Comparison of ENCODE assay signal across 8 cellular contexts in genomic region chr17:4004517-4005295, GRCh38. TPM values are rescaled to one million over a fixed set of nuclear protein-coding genes. Genes with fewer than 3 reads are reported as not detected.
A peak's percentile ranks its signal among the peaks of the same experiment; 100 is the strongest.
DNase-seq lines count a peak whose midpoint lies in the region; ATAC-seq and TF ChIP-seq lines count a peak whose summit lies in the region.

No MANE protein-coding gene starts in this region.

- TF ChIP-seq EP300 in neural cell (conservative IDR thresholded peaks at IDR 0.05; ENCODE audit: poor library complexity, severe bottlenecking), result no peak

- H3K27me3 ChIP-seq in neural cell (ENCODE audit: insufficient read depth, low read depth, low read length) (no peaks in the 10 kb centered on the region), tibial artery (peaks cover 0 to 10% of the 10 kb centered on the region in 2 donors)

- peaks cover 0 to 16% (median 6%) of the 10 kb centered on the region in 4 donors for H3K4me1 ChIP-seq in tibial artery

- ATAC-seq in GM18502 (IDR thresholded peaks at IDR 0.05; ENCODE audit: poor library complexity, unreplicated experiment) (no peak), HG02759 (IDR thresholded peaks at IDR 0.05; ENCODE audit: unreplicated experiment) (no peak)

- H3K4me3 ChIP-seq in epithelial cell of esophagus (ENCODE audit: low read length), result no peak overlapping the region
- no peak overlapping the region for H3K4me3 ChIP-seq in neural cell (ENCODE audit: low read length)
- H3K4me3 ChIP-seq in tibial artery, result no peak overlapping the region

- H2AFZ ChIP-seq in neural cell (ENCODE audit: low read depth, low read length), result no peak overlapping the region

- H3K9me3 ChIP-seq in neural cell (ENCODE audit: low read length), result no peaks in the 10 kb centered on the region
- no peaks in the 10 kb centered on the region for H3K9me3 ChIP-seq in tibial artery

- H3K9ac ChIP-seq in neural cell (ENCODE audit: low read length), result no peak overlapping the region

- H3K36me3 ChIP-seq in neural cell (ENCODE audit: insufficient read depth, low read length) (no peaks in the 10 kb centered on the region), tibial artery (peaks cover 26 to 51% (median 42%) of the 10 kb centered on the region in 3 donors)

- H3K27ac ChIP-seq in neural cell (ENCODE audit: low read length) (no peak overlapping the region), tibial artery (no peak overlapping the region)

- TF ChIP-seq CTCF in epithelial cell of esophagus (IDR thresholded peaks at IDR 0.05; ENCODE audit: insufficient read depth, low read depth, low read length, missing control alignments), result peak; percentile 55
- peak; percentile 70 for TF ChIP-seq CTCF in neural cell (IDR thresholded peaks at IDR 0.05; ENCODE audit: poor library complexity, severe bottlenecking)
- peak; percentile 85 to 89 for TF ChIP-seq CTCF in tibial artery (IDR thresholded peaks at IDR 0.05)

- no peaks in the 10 kb centered on the region for H3F3A ChIP-seq in neural cell (ENCODE audit: insufficient read depth, low read length, poor library complexity, severe bottlenecking)

- no peaks in the 10 kb centered on the region for H3K79me2 ChIP-seq in neural cell (replicated peaks; ENCODE audit: insufficient read depth, low read length)

- intact Hi-C loops in tibial artery (cut with DNase I; ENCODE audit: low total_unique reads), result loop anchor here (5.0 kb wide), 2 partner anchors 92 to 142 kb away; no protein-coding TSS in a partner anchor

- H4K20me1 ChIP-seq in neural cell (ENCODE audit: insufficient read depth), result no peaks in the 10 kb centered on the region

- no peaks in the 10 kb centered on the region for H3K9me2 ChIP-seq in neural cell (ENCODE audit: insufficient read depth, low read length)

- H3K4me2 ChIP-seq in neural cell (ENCODE audit: low read length), result no peak overlapping the region

- peak; percentile 12 for DNase-seq in GF-D8 (lab: John Stamatoyannopoulos, UW)
- DNase-seq in NCI-H460 (ENCODE audit: extremely low read depth, low read depth), result peak; percentile 29
- peak; percentile 17 for DNase-seq in activated CD8-positive, alpha-beta memory T cell treated with anti-CD3 and anti-CD28 coated beads, Interleukin-2, amount 50 U/mL, for 1 hour (ENCODE audit: extremely low read depth)
- DNase-seq in epithelial cell of esophagus (ENCODE audit: low read depth), result peak; percentile 33
- DNase-seq in tibial artery, result no peak

- TF ChIP-seq RAD21 in neural cell (conservative IDR thresholded peaks at IDR 0.05), result peak; percentile 65

TF ChIP-seq in neural cell, 6 proteins besides CTCF, POLR2A, EP300 and RAD21:
- TF ChIP-seq EZH2 (IDR thresholded peaks at IDR 0.05; ENCODE audit: borderline replicate concordance, insufficient read depth, low read length, poor library complexity, severe bottlenecking), result no peak
- peak; percentile 76 for TF ChIP-seq SMC3 (conservative IDR thresholded peaks at IDR 0.05; ENCODE audit: poor library complexity)

RNA-seq across cellular contexts. Expression of gene ATP2A3, which starts 40.5 kb away (rescaled TPM):
- 3.5 and 3.6 TPM in 2 replicates for total RNA-seq in NCI-H460 (2014; rRNA removed; shearing (Covaris generic))
- polyA plus RNA-seq in NCI-H460 (2014; cell fraction: nucleus; rRNA removed), result 1.3 and 4.4 TPM in 2 replicates
- not detected in 2 replicates for polyA plus RNA-seq in neural cell
- polyA minus RNA-seq in neural cell, result not detected in 2 replicates

Comparison
In these comparisons a context has a peak if more than half of its experiments do, and no peak if none do; other contexts are left out.
1. DNase-seq: peak in GF-D8 (single experiment), NCI-H460 (single experiment), activated CD8-positive, alpha-beta memory T cell treated with anti-CD3 and anti-CD28 coated beads, Interleukin-2, amount 50 U/mL, for 1 hour (single experiment) and epithelial cell of esophagus (single experiment); none in tibial artery (0 of 2).
2. Peak in every context shown above with its lines, with median percentiles within 50 percentile points of each other: CTCF ChIP-seq.